ENCODE assay signal across 16 cellular contexts in genomic region chr19:6204212-6204611, GRCh38.
DNase-seq lines count a peak whose midpoint lies in the region; ATAC-seq, FAIRE-seq and TF ChIP-seq lines count a peak whose summit lies in the region.
"Had no signal": no experiment of that assay in that cellular context is flagged by ENCODE, and none has a peak within 500 bp of the region (broad histone marks: within the 10 kb centered on the region; RNA-seq: fewer than 3 reads in every experiment).

No MANE protein-coding gene starts in this region.

- H3K4me3 Mint-ChIP-seq in endothelial cell (ENCODE audit: unreplicated experiment) = no peak overlapping the region
- H3K4me3 Mint-ChIP-seq: activated CD4-positive, alpha-beta memory T cell treated with anti-CD3 and anti-CD28 coated beads, Interleukin-2, amount 10 ng/mL, durations not matched to agents 7 days and 5 days; activated naive CD4-positive, alpha-beta T cell treated with anti-CD3 and anti-CD28 coated beads for 36 hours had no signal

- FAIRE-seq in GM18507 (lab: Jason Lieb, UNC) = peak; percentile 5
- FAIRE-seq: frontal cortex had no signal

- no peak overlapping the region for H3K9ac ChIP-seq in skeletal muscle satellite cell (ENCODE audit: low read depth, low read length)

- H3K27me3 ChIP-seq in skeletal muscle satellite cell (ENCODE audit: control insufficient read depth, insufficient read depth, low read length) = no peaks in the 10 kb centered on the region
- H3K27me3 ChIP-seq: ascending aorta, neutrophil had no signal

- peak overlapping the region; percentile 34 for H3K4me2 ChIP-seq in skeletal muscle satellite cell (ENCODE audit: low read length)

- H3K27me3 Mint-ChIP-seq in endothelial cell (ENCODE audit: unreplicated experiment) = peaks cover 3% of the 10 kb centered on the region
- H3K27me3 Mint-ChIP-seq: activated CD4-positive, alpha-beta memory T cell treated with anti-CD3 and anti-CD28 coated beads, Interleukin-2, amount 10 ng/mL, durations not matched to agents 7 days and 5 days had no signal

- TF ChIP-seq CTCF in fibroblast of the aortic adventitia (IDR thresholded peaks at IDR 0.05; ENCODE audit: insufficient read depth, low read length) = no peak
- TF ChIP-seq CTCF in endothelial cell (IDR thresholded peaks at IDR 0.05; ENCODE audit: unreplicated experiment) = no peak

- no peaks in the 10 kb centered on the region for H3K9me3 Mint-ChIP-seq in endothelial cell (ENCODE audit: unreplicated experiment)
- H3K9me3 Mint-ChIP-seq: activated CD4-positive, alpha-beta memory T cell treated with anti-CD3 and anti-CD28 coated beads, Interleukin-2, amount 10 ng/mL, durations not matched to agents 7 days and 5 days; activated naive CD4-positive, alpha-beta T cell treated with anti-CD3 and anti-CD28 coated beads for 36 hours had no signal

- H3K36me3 ChIP-seq in skeletal muscle satellite cell (ENCODE audit: insufficient read depth, low read length) = no peaks in the 10 kb centered on the region
- H3K36me3 ChIP-seq: ascending aorta, neutrophil had no signal

- peaks cover 7% of the 10 kb centered on the region for H3K4me1 ChIP-seq in skeletal muscle satellite cell (ENCODE audit: control insufficient read depth, insufficient read depth, low read length)
- H3K4me1 ChIP-seq: ascending aorta had no signal

- DNase-seq in GM18507 (ENCODE audit: extremely low spot score, insufficient read length, low read depth) (no peak), RPMI7951 (ENCODE audit: low read depth) (peak; percentile 31), fibroblast of the aortic adventitia (ENCODE audit: low read depth) (peak; percentile 9), endothelial cell (ENCODE audit: low spot score) (no peak), mesenteric fat pad (ENCODE audit: low spot score) (no peak)
- DNase-seq: activated CD4-positive, alpha-beta memory T cell treated with anti-CD3 and anti-CD28 coated beads, Interleukin-2, amount 10 ng/mL, durations not matched to agents 7 days and 5 days; activated naive CD4-positive, alpha-beta T cell treated with anti-CD3 and anti-CD28 coated beads for 36 hours; activated T-cell treated with anti-CD3 and anti-CD28 coated beads, Interleukin-2, amount 50 U/mL, for 1 hour; NCI-H1694 treated with DMSO at 0.1 percent for 48 hours; NCI-H345; stimulated activated CD4-positive, alpha-beta T cell treated with anti-CD3 and anti-CD28 coated beads, Interleukin-4, amount 100 ng/mL, for 1 hour had no signal

- no peak for ATAC-seq in GM21447 (IDR thresholded peaks at IDR 0.05; ENCODE audit: unreplicated experiment)

- peaks cover 1% of the 10 kb centered on the region for H3K36me3 Mint-ChIP-seq in endothelial cell (ENCODE audit: low read depth, unreplicated experiment)

- H3K4me3 ChIP-seq in fibroblast of the aortic adventitia (ENCODE audit: low read depth, low read length) (no peak overlapping the region), skeletal muscle satellite cell (ENCODE audit: low read length) (no peak overlapping the region)
- H3K4me3 ChIP-seq: ascending aorta had no signal

- peaks cover 1% of the 10 kb centered on the region for H3K4me1 Mint-ChIP-seq in endothelial cell (ENCODE audit: unreplicated experiment)

- H3K27ac Mint-ChIP-seq in endothelial cell (ENCODE audit: unreplicated experiment) = no peak overlapping the region
- H3K27ac Mint-ChIP-seq: activated CD4-positive, alpha-beta memory T cell treated with anti-CD3 and anti-CD28 coated beads, Interleukin-2, amount 10 ng/mL, durations not matched to agents 7 days and 5 days; activated naive CD4-positive, alpha-beta T cell treated with anti-CD3 and anti-CD28 coated beads for 36 hours had no signal

- no peaks in the 10 kb centered on the region for H3K9me3 ChIP-seq in skeletal muscle satellite cell (replicated peaks; ENCODE audit: low read length)
- H3K9me3 ChIP-seq: ascending aorta, neutrophil had no signal

Comparison
In these comparisons a context has a peak if more than half of its experiments do, and no peak if none do; other contexts are left out.
1. DNase-seq: peak in RPMI7951 (single experiment) and fibroblast of the aortic adventitia (single experiment); none in GM18507 (single experiment), endothelial cell (single experiment) and mesenteric fat pad (single experiment).